8 cellular contexts compared by ENCODE assay signal in the genomic region with DNA sequence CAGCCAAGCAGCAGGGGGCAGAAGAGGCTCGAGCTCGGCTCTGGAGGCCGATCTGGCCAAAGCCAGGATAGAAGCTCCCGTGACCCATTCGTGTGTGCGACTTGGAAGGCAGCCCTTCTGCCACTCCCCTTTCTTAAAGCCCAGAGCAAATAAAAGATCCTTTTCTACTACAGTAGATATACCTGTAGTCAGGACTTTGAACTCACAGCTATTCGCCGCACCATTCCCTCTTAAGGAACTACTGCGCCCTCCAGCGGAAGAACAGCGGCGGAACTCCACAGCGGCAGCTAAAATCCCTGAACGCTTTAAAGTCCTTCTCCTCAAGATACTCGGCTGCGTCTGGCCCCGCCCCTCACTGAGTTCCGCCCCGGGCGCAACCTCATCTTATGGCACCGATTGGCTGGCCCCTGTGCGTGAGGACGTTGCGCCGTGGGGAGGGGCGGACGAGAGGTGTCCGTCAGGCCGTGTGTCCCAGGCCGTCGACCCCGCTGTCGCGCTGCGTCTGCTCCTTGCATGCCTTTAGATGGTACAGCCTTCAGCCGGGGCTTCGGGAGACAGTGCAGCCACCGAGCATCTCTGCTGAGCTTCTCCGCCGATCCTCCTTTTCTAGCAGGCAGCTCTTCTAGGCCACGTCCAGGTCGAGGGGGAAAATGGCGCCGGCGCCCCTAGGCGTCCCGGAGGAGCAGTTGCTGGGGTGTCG.
DNase-seq lines count a peak whose midpoint lies in the region; ATAC-seq lines count a peak whose summit lies in the region.

A gene with protein sequence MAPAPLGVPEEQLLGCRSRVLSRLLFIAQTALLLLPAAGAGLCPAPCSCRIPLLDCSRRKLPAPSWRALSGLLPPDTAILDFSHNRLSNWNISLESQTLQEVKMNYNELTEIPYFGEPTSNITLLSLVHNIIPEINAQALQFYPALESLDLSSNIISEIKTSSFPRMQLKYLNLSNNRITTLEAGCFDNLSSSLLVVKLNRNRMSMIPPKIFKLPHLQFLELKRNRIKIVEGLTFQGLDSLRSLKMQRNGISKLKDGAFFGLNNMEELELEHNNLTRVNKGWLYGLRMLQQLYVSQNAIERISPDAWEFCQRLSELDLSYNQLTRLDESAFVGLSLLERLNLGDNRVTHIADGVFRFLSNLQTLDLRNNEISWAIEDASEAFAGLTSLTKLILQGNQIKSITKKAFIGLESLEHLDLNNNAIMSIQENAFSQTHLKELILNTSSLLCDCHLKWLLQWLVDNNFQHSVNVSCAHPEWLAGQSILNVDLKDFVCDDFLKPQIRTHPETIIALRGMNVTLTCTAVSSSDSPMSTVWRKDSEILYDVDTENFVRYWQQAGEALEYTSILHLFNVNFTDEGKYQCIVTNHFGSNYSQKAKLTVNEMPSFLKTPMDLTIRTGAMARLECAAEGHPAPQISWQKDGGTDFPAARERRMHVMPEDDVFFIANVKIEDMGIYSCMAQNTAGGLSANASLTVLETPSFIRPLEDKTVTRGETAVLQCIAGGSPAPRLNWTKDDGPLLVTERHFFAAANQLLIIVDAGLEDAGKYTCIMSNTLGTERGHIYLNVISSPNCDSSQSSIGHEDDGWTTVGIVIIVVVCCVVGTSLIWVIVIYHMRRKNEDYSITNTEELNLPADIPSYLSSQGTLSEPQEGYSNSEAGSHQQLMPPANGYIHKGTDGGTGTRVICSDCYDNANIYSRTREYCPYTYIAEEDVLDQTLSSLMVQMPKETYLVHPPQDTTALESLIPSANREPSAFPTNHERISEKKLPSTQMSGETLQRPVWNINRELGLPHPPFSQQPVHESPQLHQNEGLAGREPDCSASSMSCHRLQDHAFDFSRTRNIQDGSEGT (plus strand): TSS at position 442 of the 700 bp plus-strand sequence. CDS start 209 bp downstream, at position 651.

- ATAC-seq in GM19035 (IDR thresholded peaks at IDR 0.05; ENCODE audit: unreplicated experiment) (peak; percentile 97), HG03354 (IDR thresholded peaks at IDR 0.05; ENCODE audit: poor library complexity, severe bottlenecking, unreplicated experiment) (peak; percentile 97)

- DNase-seq in AML-193 (lab: John Stamatoyannopoulos, UW) (peak; percentile 97 to 98), NCI-H446 (lab: John Stamatoyannopoulos, UW) (peak; percentile 98), cerebellar nuclear complex (lab: John Stamatoyannopoulos, UW) (peak; percentile 88 to 98), islet precursor cell (peak; percentile 99)
- peak; percentile 96 for DNase-seq in activated CD4-positive, CD25-positive, alpha-beta regulatory T cell treated with anti-CD3 and anti-CD28 coated beads, Interleukin-2, amount 50 U/mL, for 16 hours (ENCODE audit: low read depth, low spot score)
- DNase-seq in stimulated activated CD4-positive, alpha-beta T cell treated with anti-CD3 and anti-CD28 coated beads, Interleukin-12 subunit alpha, Interleukin-12 subunit beta, amount 100 ng/mL, for 48 hours (ENCODE audit: low read depth in 2 of 3, low spot score in 1 of 3) = peak; percentile 95 to 98 (median 98)

Comparison
In these comparisons a context has a peak if more than half of its experiments do, and no peak if none do; other contexts are left out.
1. Peak in every context shown above with its lines: DNase-seq and ATAC-seq.